Comparison of ENCODE assay signal across 8 cellular contexts in genomic region chr18:77131100-77131651, GRCh38. TPM values are rescaled to one million over a fixed set of nuclear protein-coding genes. Genes with fewer than 3 reads are reported as not detected.
DNase-seq lines count a peak whose midpoint lies in the region; ATAC-seq and TF ChIP-seq lines count a peak whose summit lies in the region.

No MANE protein-coding gene starts in this region.

- no peaks in the 10 kb centered on the region for H3K9me3 ChIP-seq in BLaER1

- H3K27ac Mint-ChIP-seq in WTC11 = no peak overlapping the region
- H3K27ac Mint-ChIP-seq in effector memory CD8-positive, alpha-beta T cell = peak overlapping the region; percentile 94 to 98

- H3K36me3 Mint-ChIP-seq in WTC11 = peaks cover 3% of the 10 kb centered on the region; the same call in 1 of the 2 replicates
- peaks cover 48% of the 10 kb centered on the region for H3K36me3 Mint-ChIP-seq in effector memory CD8-positive, alpha-beta T cell (ENCODE audit: insufficient read depth)

- H3K36me3 ChIP-seq in BLaER1 = peaks cover 4% of the 10 kb centered on the region; the same call in 1 of the 2 replicates

- H3K4me2 ChIP-seq in BLaER1 = peak overlapping the region; percentile 98

- POLR2A ChIA-PET in WTC11 (lab: Charles Lee) = interaction anchor here (0.7 kb wide), 1 partner anchor 9 kb away, joined by 3 read pairs; no protein-coding TSS in a partner anchor

- H3K9me3 Mint-ChIP-seq in WTC11 = no peaks in the 10 kb centered on the region
- H3K9me3 Mint-ChIP-seq in effector memory CD8-positive, alpha-beta T cell = no peaks in the 10 kb centered on the region

- H3K4me3 ChIP-seq in BLaER1 = peak overlapping the region; percentile 99

- H3K4me3 Mint-ChIP-seq in WTC11 = peak overlapping the region; percentile 82
- peak overlapping the region; percentile 97 to 99 for H3K4me3 Mint-ChIP-seq in effector memory CD8-positive, alpha-beta T cell

- H3K27me3 Mint-ChIP-seq in WTC11 (ENCODE audit: low read depth) = peaks cover 44% of the 10 kb centered on the region
- no peaks in the 10 kb centered on the region for H3K27me3 Mint-ChIP-seq in effector memory CD8-positive, alpha-beta T cell

- TF ChIP-seq CTCF in WTC11 (IDR thresholded peaks at IDR 0.05) = no peak

- DNase-seq in WTC11 (ENCODE audit: low spot score) = no peak
- DNase-seq in effector memory CD8-positive, alpha-beta T cell = peak in 2 of 3 experiments; percentile 20 to 29
- DNase-seq in midbrain (lab: John Stamatoyannopoulos, UW) = peak; percentile 17
- DNase-seq in substantia nigra (lab: John Stamatoyannopoulos, UW) = peak in 7 of 49 donors; percentile 33 to 66 (median 48)
- DNase-seq in NCI-H1694 treated with DMSO at 0.1 percent for 48 hours (lab: John Stamatoyannopoulos, UW) = no peak

- H3K27ac ChIP-seq in BLaER1 (peak overlapping the region; percentile 98), substantia nigra (ENCODE audit: low read depth, low read length, poor library complexity, severe bottlenecking) (peak overlapping the region; percentile 70)

- H4K20me1 ChIP-seq in BLaER1 = peaks cover 49% of the 10 kb centered on the region

- peaks cover 24% of the 10 kb centered on the region for H3K4me1 Mint-ChIP-seq in WTC11
- H3K4me1 Mint-ChIP-seq in effector memory CD8-positive, alpha-beta T cell (ENCODE audit: low read depth in 2 of 2) = peaks cover 54 to 62% of the 10 kb centered on the region in 2 donors

- H3K27me3 ChIP-seq in BLaER1 = no peaks in the 10 kb centered on the region

- H3K9ac ChIP-seq in BLaER1 = peak overlapping the region; percentile 94

- peaks cover 78% of the 10 kb centered on the region for H3K4me1 ChIP-seq in BLaER1

- ATAC-seq in HG02885 (IDR thresholded peaks at IDR 0.05; ENCODE audit: poor library complexity, unreplicated experiment) (peak; percentile 21), WTC11 (peak; percentile 8), HG03469 (IDR thresholded peaks at IDR 0.05; ENCODE audit: unreplicated experiment) (no peak)
- ATAC-seq in effector memory CD8-positive, alpha-beta T cell (replicated peaks) = peak; percentile 7

- CTCF ChIA-PET in WTC11 (lab: Charles Lee) = interaction anchor here (0.6 to 1.7 kb wide), 4 partner anchors 10 to 571 kb away, joined by 3 to 6 read pairs (median 3); no protein-coding TSS in a partner anchor

TF ChIP-seq in WTC11, 78 proteins besides CTCF, POLR2A, EP300 and RAD21:
- TF ChIP-seq ATF1 (CRISPR knock-in tag; IDR thresholded peaks at IDR 0.05) (no peak), RELA (CRISPR knock-in tag; IDR thresholded peaks at IDR 0.05; ENCODE audit: borderline replicate concordance) (no peak), ZNF671 (CRISPR knock-in tag; IDR thresholded peaks at IDR 0.05) (no peak), MLX (CRISPR knock-in tag; IDR thresholded peaks at IDR 0.05) (no peak), SMAD3 (CRISPR knock-in tag; IDR thresholded peaks at IDR 0.05; ENCODE audit: borderline replicate concordance) (no peak), SP1 (CRISPR knock-in tag; conservative IDR thresholded peaks at IDR 0.05) (no peak), EMX1 (CRISPR knock-in tag; IDR thresholded peaks at IDR 0.05) (no peak), GTF2I (CRISPR knock-in tag; conservative IDR thresholded peaks at IDR 0.05) (no peak), ATF3 (CRISPR knock-in tag; conservative IDR thresholded peaks at IDR 0.05) (no peak), IRF2 (CRISPR knock-in tag; IDR thresholded peaks at IDR 0.05; ENCODE audit: borderline replicate concordance, low read depth) (no peak), FOXP1 (CRISPR knock-in tag; IDR thresholded peaks at IDR 0.05; ENCODE audit: borderline replicate concordance) (no peak), ZNF219 (CRISPR knock-in tag; IDR thresholded peaks at IDR 0.05; ENCODE audit: borderline replicate concordance) (no peak), ZNF138 (CRISPR knock-in tag; conservative IDR thresholded peaks at IDR 0.05) (no peak), ZNF232 (CRISPR knock-in tag; IDR thresholded peaks at IDR 0.05) (no peak), STAT6 (CRISPR knock-in tag; conservative IDR thresholded peaks at IDR 0.05; ENCODE audit: low read depth) (no peak), NFE2L1 (CRISPR knock-in tag; IDR thresholded peaks at IDR 0.05) (no peak)
- TF ChIP-seq, protein P1, sequence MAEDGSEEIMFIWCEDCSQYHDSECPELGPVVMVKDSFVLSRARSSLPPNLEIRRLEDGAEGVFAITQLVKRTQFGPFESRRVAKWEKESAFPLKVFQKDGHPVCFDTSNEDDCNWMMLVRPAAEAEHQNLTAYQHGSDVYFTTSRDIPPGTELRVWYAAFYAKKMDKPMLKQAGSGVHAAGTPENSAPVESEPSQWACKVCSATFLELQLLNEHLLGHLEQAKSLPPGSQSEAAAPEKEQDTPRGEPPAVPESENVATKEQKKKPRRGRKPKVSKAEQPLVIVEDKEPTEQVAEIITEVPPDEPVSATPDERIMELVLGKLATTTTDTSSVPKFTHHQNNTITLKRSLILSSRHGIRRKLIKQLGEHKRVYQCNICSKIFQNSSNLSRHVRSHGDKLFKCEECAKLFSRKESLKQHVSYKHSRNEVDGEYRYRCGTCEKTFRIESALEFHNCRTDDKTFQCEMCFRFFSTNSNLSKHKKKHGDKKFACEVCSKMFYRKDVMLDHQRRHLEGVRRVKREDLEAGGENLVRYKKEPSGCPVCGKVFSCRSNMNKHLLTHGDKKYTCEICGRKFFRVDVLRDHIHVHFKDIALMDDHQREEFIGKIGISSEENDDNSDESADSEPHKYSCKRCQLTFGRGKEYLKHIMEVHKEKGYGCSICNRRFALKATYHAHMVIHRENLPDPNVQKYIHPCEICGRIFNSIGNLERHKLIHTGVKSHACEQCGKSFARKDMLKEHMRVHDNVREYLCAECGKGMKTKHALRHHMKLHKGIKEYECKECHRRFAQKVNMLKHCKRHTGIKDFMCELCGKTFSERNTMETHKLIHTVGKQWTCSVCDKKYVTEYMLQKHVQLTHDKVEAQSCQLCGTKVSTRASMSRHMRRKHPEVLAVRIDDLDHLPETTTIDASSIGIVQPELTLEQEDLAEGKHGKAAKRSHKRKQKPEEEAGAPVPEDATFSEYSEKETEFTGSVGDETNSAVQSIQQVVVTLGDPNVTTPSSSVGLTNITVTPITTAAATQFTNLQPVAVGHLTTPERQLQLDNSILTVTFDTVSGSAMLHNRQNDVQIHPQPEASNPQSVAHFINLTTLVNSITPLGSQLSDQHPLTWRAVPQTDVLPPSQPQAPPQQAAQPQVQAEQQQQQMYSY (CRISPR knock-in tag; IDR thresholded peaks at IDR 0.05) = no peak
- TF ChIP-seq, protein P2, sequence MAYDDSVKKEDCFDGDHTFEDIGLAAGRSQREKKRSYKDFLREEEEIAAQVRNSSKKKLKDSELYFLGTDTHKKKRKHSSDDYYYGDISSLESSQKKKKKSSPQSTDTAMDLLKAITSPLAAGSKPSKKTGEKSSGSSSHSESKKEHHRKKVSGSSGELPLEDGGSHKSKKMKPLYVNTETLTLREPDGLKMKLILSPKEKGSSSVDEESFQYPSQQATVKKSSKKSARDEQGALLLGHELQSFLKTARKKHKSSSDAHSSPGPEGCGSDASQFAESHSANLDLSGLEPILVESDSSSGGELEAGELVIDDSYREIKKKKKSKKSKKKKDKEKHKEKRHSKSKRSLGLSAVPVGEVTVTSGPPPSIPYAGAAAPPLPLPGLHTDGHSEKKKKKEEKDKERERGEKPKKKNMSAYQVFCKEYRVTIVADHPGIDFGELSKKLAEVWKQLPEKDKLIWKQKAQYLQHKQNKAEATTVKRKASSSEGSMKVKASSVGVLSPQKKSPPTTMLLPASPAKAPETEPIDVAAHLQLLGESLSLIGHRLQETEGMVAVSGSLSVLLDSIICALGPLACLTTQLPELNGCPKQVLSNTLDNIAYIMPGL (CRISPR knock-in tag; IDR thresholded peaks at IDR 0.05) = no peak

RNA-seq across cellular contexts. Expression of gene MBP, which starts 1.4 kb away (rescaled TPM):
- total RNA-seq in WTC11 (2021) = 19.6 to 20.2 TPM (median 19.6 TPM) in 3 replicates

Comparison
In these comparisons a context has a peak if more than half of its experiments do, and no peak if none do; other contexts are left out.
1. DNase-seq: peak in effector memory CD8-positive, alpha-beta T cell (2 of 3) and midbrain (single experiment); none in WTC11 (single experiment) and NCI-H1694 treated with DMSO at 0.1 percent for 48 hours (single experiment).